Comparison of ENCODE assay signal across 10 cellular contexts in genomic region chr10:122468923-122469781, GRCh38. TPM values are rescaled to one million over a fixed set of nuclear protein-coding genes. Genes with fewer than 3 reads are reported as not detected.
DNase-seq lines count a peak whose midpoint lies in the region; ATAC-seq and TF ChIP-seq lines count a peak whose summit lies in the region.
"Had no signal": no experiment of that assay in that cellular context is flagged by ENCODE, and none has a peak within 500 bp of the region (broad histone marks: within the 10 kb centered on the region; RNA-seq: fewer than 3 reads in every experiment).

No MANE protein-coding gene starts in this region.

- H3K27ac ChIP-seq in neuronal stem cell (replicated peaks; ENCODE audit: low read length), result no peak overlapping the region

- no peak overlapping the region for H3K4ac ChIP-seq in neuronal stem cell (ENCODE audit: low read length)

- H3K4me2 ChIP-seq in neuronal stem cell (ENCODE audit: insufficient read depth, low read length, poor library complexity, severe bottlenecking), result no peak overlapping the region

- no peak overlapping the region for H3K4me3 ChIP-seq in AG09309 (ENCODE audit: control insufficient read depth, low read depth, low read length)
- no peak overlapping the region for H3K4me3 ChIP-seq in mucosa of descending colon
- no peak overlapping the region for H3K4me3 ChIP-seq in neuronal stem cell (ENCODE audit: low read length in 2 of 2)

- intact Hi-C loops in mucosa of descending colon (cut with DNase I, micrococcal nuclease), result no loop called here

- peak; percentile 98 for DNase-seq in AG09309 (ENCODE audit: low read depth)
- peak; percentile 91 for DNase-seq in NCI-H460 (ENCODE audit: extremely low read depth, low read depth)
- peak; percentile 79 for DNase-seq in epidermal melanocyte (ENCODE audit: insufficient read length, low spot score)
- DNase-seq in mucosa of descending colon, result no peak
- DNase-seq in neuronal stem cell (ENCODE audit: low spot score), result no peak
- no peak for DNase-seq in stimulated activated CD4-positive, alpha-beta T cell treated with anti-CD3 and anti-CD28 coated beads, Interleukin-2, amount 100 ng/mL, for 48 hours

- H4K91ac ChIP-seq in neuronal stem cell (ENCODE audit: low read depth, low read length, poor library complexity), result no peak overlapping the region

- no peaks in the 10 kb centered on the region for H3K79me1 ChIP-seq in neuronal stem cell (ENCODE audit: low read depth, low read length)

- H3K36me3 ChIP-seq in mucosa of descending colon (ENCODE audit: low read depth) (no peaks in the 10 kb centered on the region), neuronal stem cell (replicated peaks in 1 of 2; ENCODE audit: control insufficient read depth in 2 of 2, insufficient read depth in 2 of 2, low read length in 2 of 2) (no peaks in the 10 kb centered on the region)

- no peak overlapping the region for H3K14ac ChIP-seq in neuronal stem cell (ENCODE audit: low read length)

- no peak overlapping the region for H2BK15ac ChIP-seq in neuronal stem cell (ENCODE audit: low read length)

- H3K9ac ChIP-seq in neuronal stem cell (ENCODE audit: low read depth, low read length, poor library complexity), result no peak overlapping the region

- H2AK5ac ChIP-seq in neuronal stem cell (ENCODE audit: low read depth, low read length), result no peak overlapping the region

- H3K4me1 ChIP-seq in mucosa of descending colon (ENCODE audit: low read depth) (no peaks in the 10 kb centered on the region), neuronal stem cell (ENCODE audit: control insufficient read depth in 2 of 2, insufficient read depth in 1 of 2, low read depth in 1 of 2, low read length in 2 of 2) (peaks cover 0 to 2% of the 10 kb centered on the region in 2 donors)

- no peak overlapping the region for H2BK5ac ChIP-seq in neuronal stem cell (ENCODE audit: low read length)

- no CpG with 5 or more reads among the region's 11 CpGs for WGBS in neuronal stem cell (ENCODE audit: extremely low coverage in 2 of 2, insufficient read length in 2 of 2, insufficient replicate concordance in 1 of 2), 2 donors

- no peak overlapping the region for H2BK120ac ChIP-seq in neuronal stem cell (ENCODE audit: low read depth, low read length)

- H4K8ac ChIP-seq in neuronal stem cell (ENCODE audit: low read depth, low read length), result no peak overlapping the region

- H3K18ac ChIP-seq in neuronal stem cell (ENCODE audit: low read length), result no peak overlapping the region

- TF ChIP-seq CTCF in AG09309 (IDR thresholded peaks at IDR 0.05; ENCODE audit: control insufficient read depth, insufficient read depth, low read depth, low read length, missing control alignments), result no peak
- TF ChIP-seq CTCF in mucosa of descending colon (IDR thresholded peaks at IDR 0.05), result no peak

- no peak overlapping the region for H3K23ac ChIP-seq in neuronal stem cell (ENCODE audit: low read depth, low read length, poor library complexity)

- ATAC-seq in mucosa of descending colon (peak; percentile 46), GM18502 (IDR thresholded peaks at IDR 0.05; ENCODE audit: poor library complexity, unreplicated experiment) (no peak), GM19328 (IDR thresholded peaks at IDR 0.05; ENCODE audit: unreplicated experiment) (no peak)

- H2AFZ ChIP-seq in neuronal stem cell (ENCODE audit: low read length), result no peak overlapping the region

- H3K27me3 ChIP-seq in neuronal stem cell (ENCODE audit: control insufficient read depth in 3 of 3, insufficient read depth in 3 of 3, low read depth in 1 of 3, low read length in 3 of 3), result peaks cover 0 to 9% (median 0%) of the 10 kb centered on the region in 3 experiments

- no peak overlapping the region for H2BK12ac ChIP-seq in neuronal stem cell (ENCODE audit: low read length)

- no peaks in the 10 kb centered on the region for H3K9me3 ChIP-seq in mucosa of descending colon
- no peaks in the 10 kb centered on the region for H3K9me3 ChIP-seq in neuronal stem cell (replicated peaks in 1 of 2; ENCODE audit: control insufficient read depth in 2 of 2, insufficient read depth in 1 of 2, low read depth in 1 of 2, low read length in 2 of 2)

RNA-seq across cellular contexts. Expression of gene HTRA1, which starts 7.8 kb away (rescaled TPM):
- total RNA-seq in NCI-H460 (2014; rRNA removed; shearing (Covaris generic)), result 40.7 and 42.5 TPM in 2 replicates
- 37.0 and 37.9 TPM in 2 replicates for polyA plus RNA-seq in NCI-H460 (2014; cell fraction: nucleus; rRNA removed)
- 100 to 1,000 TPM in 1 of 3 donors, 10 to 100 TPM in 2; 11.0 to 122 (median 28.9) TPM for total RNA-seq in mucosa of descending colon
- polyA plus RNA-seq in neuronal stem cell (2013, experiment 1 of 2), result 9.0 TPM
- polyA plus RNA-seq in neuronal stem cell (2013, experiment 2 of 2), result 8.8 TPM
- total RNA-seq: HT-29 had no signal

RNA-seq across cellular contexts. Expression of gene ARMS2, which starts 14.7 kb away (rescaled TPM):
- total RNA-seq in NCI-H460 (2014; rRNA removed; shearing (Covaris generic)), result not detected in 2 replicates
- not detected in 2 replicates for polyA plus RNA-seq in NCI-H460 (2014; cell fraction: nucleus; rRNA removed)
- not detected for total RNA-seq in mucosa of descending colon
- polyA plus RNA-seq in neuronal stem cell (2013, experiment 1 of 2), result not detected
- not detected for polyA plus RNA-seq in neuronal stem cell (2013, experiment 2 of 2)
- total RNA-seq: HT-29, mesothelial cell of epicardium had no signal

Comparison
In these comparisons a context has a peak if more than half of its experiments do, and no peak if none do; other contexts are left out.
1. DNase-seq: peak in AG09309 (single experiment), NCI-H460 (single experiment) and epidermal melanocyte (single experiment); none in mucosa of descending colon (0 of 3), neuronal stem cell (single experiment) and stimulated activated CD4-positive, alpha-beta T cell treated with anti-CD3 and anti-CD28 coated beads, Interleukin-2, amount 100 ng/mL, for 48 hours (0 of 2).